Comparison of ENCODE assay signal across 8 cellular contexts in the genomic region with DNA sequence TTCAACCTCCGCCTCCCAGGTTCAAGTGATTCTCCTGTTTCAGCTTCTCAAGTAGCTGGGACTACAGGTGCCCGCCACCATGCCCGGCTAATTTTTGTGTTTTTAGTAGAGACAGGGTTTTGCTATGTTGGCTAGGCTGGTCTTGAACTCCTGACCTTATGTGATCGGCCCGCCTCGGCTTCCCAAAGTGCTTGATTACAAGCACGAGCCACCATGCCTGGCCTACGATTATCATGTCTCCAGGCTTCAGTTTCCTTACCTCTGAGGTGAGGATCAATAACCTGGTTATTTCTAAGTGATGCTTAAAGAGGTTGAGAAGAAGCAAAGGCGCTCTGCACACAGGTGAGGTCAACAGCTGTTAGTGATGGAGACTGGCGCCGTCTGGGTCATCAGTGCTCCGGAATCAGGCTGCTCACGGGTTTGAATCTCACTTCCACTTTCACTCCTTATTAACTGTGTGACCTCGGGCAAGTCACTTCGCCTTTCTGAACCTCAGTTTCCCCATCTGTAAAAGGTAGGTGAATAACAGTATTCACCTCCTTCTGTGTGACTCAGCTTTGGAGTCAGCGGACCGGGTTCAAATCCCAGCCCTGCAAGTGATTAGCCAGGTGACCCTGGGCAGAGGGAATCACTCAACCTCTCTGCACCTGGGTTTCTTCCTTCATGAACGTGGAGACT. TPM values are rescaled to one million over a fixed set of nuclear protein-coding genes. Genes with fewer than 3 reads are reported as not detected.
A peak's percentile ranks its signal among the peaks of the same experiment; 100 is the strongest.
DNase-seq lines count a peak whose midpoint lies in the region; ATAC-seq and TF ChIP-seq lines count a peak whose summit lies in the region.

No MANE protein-coding gene starts in this region.

- WGBS in stomach, 5 donors = 55 to 56% (median 56%) methylated on average over 18 of the region's 18 CpGs

- H3K36me3 Mint-ChIP-seq in activated B cell treated with CpG ODN at 0.5 μM for 24 hours (ENCODE audit: low read depth) (peaks cover 5% of the 10 kb centered on the region), immature natural killer cell (no peaks in the 10 kb centered on the region)

- H3K4me3 ChIP-seq in GM12875 (ENCODE audit: low read depth, low read length) (peak overlapping the region; percentile 60), stomach (peak overlapping the region; percentile 79 to 94 (median 88))

- H3K9me3 ChIP-seq in stomach = no peaks in the 10 kb centered on the region

- no peak for TF ChIP-seq EP300 in stomach (IDR thresholded peaks at IDR 0.05)

- TF ChIP-seq CTCF in GM12875 (IDR thresholded peaks at IDR 0.05; ENCODE audit: borderline replicate concordance, insufficient read depth, low read depth, low read length) = no peak
- TF ChIP-seq CTCF in activated B cell treated with CpG ODN at 0.5 μM for 24 hours (IDR thresholded peaks at IDR 0.05) = no peak
- no peak for TF ChIP-seq CTCF in stomach (IDR thresholded peaks at IDR 0.05)

- TF ChIP-seq POLR2A in stomach (IDR thresholded peaks at IDR 0.05) = no peak

- H3K27me3 ChIP-seq in stomach = no peaks in the 10 kb centered on the region

- DNase-seq in activated B cell treated with CpG ODN at 0.5 μM for 24 hours = no peak
- DNase-seq in immature natural killer cell = peak; percentile 15 to 16 (median 15)
- DNase-seq in stomach = no peak
- no peak for DNase-seq in NCI-H1436 treated with DMSO at 0.1 percent for 48 hours (lab: John Stamatoyannopoulos, UW)
- no peak for DNase-seq in NCI-H187 treated with DMSO at 0.1 percent for 48 hours (lab: John Stamatoyannopoulos, UW)
- DNase-seq in SK-N-DZ (ENCODE audit: low spot score) = no peak

- H3K9me3 Mint-ChIP-seq in activated B cell treated with CpG ODN at 0.5 μM for 24 hours = no peaks in the 10 kb centered on the region
- no peaks in the 10 kb centered on the region for H3K9me3 Mint-ChIP-seq in immature natural killer cell

- POLR2A ChIA-PET in activated B cell treated with CpG ODN at 0.5 μM for 24 hours (lab: Charles Lee) = interaction anchor here (1.6 kb wide), 1 partner anchor 61 kb away, joined by 9 read pairs; a partner anchor contains a TSS

- CTCF ChIA-PET in activated B cell treated with CpG ODN at 0.5 μM for 24 hours (lab: Charles Lee) = no interaction called here

- H3K4me1 ChIP-seq in stomach = peaks cover 32 to 65% (median 45%) of the 10 kb centered on the region in 4 donors

- H3K4me1 Mint-ChIP-seq in activated B cell treated with CpG ODN at 0.5 μM for 24 hours (peaks cover 40% of the 10 kb centered on the region), immature natural killer cell (peaks cover 31 to 32% of the 10 kb centered on the region in 2 donors)

- peak overlapping the region; percentile 91 for H3K4me3 Mint-ChIP-seq in activated B cell treated with CpG ODN at 0.5 μM for 24 hours
- H3K4me3 Mint-ChIP-seq in immature natural killer cell = peak overlapping the region; percentile 86 to 93 (median 90)

- H3K27ac ChIP-seq in stomach = peak overlapping the region; percentile 87 to 98 (median 88)

- no peaks in the 10 kb centered on the region for H3K36me3 ChIP-seq in stomach

- ATAC-seq in HG02623 (IDR thresholded peaks at IDR 0.05; ENCODE audit: unreplicated experiment) (peak; percentile 17), activated B cell treated with CpG ODN at 0.5 μM for 24 hours (ENCODE audit: low read depth) (peak; percentile 41)

- intact Hi-C loops in activated B cell treated with CpG ODN at 0.5 μM for 24 hours (cut with micrococcal nuclease) (no loop called here), stomach (cut with DNase I; ENCODE audit: low total_unique reads) (no loop called here)

- H3K27me3 Mint-ChIP-seq in activated B cell treated with CpG ODN at 0.5 μM for 24 hours (no peaks in the 10 kb centered on the region), immature natural killer cell (ENCODE audit: low read depth in 3 of 3) (peaks cover 3 to 16% (median 9%) of the 10 kb centered on the region in 3 donors)

- H3K27ac Mint-ChIP-seq in activated B cell treated with CpG ODN at 0.5 μM for 24 hours (peak overlapping the region; percentile 89), immature natural killer cell (peak overlapping the region; percentile 58 to 91 (median 86))

RNA-seq across cellular contexts. Expression of a gene that starts 0.7 kb away (rescaled TPM):
- 46.5 and 49.8 TPM in 2 replicates for total RNA-seq in activated B cell treated with CpG ODN at 0.5 μM for 24 hours
- 1 to 10 TPM; 2.3 to 3.6 (median 2.3) TPM for polyA plus RNA-seq in immature natural killer cell
- 100 to 1,000 TPM in 1 of 5 donors, 10 to 100 TPM in 4; 21.4 to 105 (median 50.4) TPM for total RNA-seq in stomach
- polyA plus RNA-seq in stomach = 10 to 100 TPM in 1 of 3 donors, 1 to 10 TPM in 2; 2.3 to 10.5 (median 6.5) TPM
- 17.3 and 21.3 TPM in 2 replicates for polyA plus RNA-seq in SK-N-DZ (2014; cell fraction: cytosol; rRNA removed)
- 12.6 and 19.8 TPM in 2 replicates for polyA plus RNA-seq in SK-N-DZ (2014; cell fraction: nucleus; rRNA removed)

Comparison
In these comparisons a context has a peak if more than half of its experiments do, and no peak if none do; other contexts are left out.
1. DNase-seq: peak in immature natural killer cell (3 of 3); none in activated B cell treated with CpG ODN at 0.5 μM for 24 hours (single experiment), stomach (single experiment), NCI-H1436 treated with DMSO at 0.1 percent for 48 hours (single experiment), NCI-H187 treated with DMSO at 0.1 percent for 48 hours (single experiment) and SK-N-DZ (single experiment).